8 cellular contexts compared by ENCODE assay signal in the genomic region with DNA sequence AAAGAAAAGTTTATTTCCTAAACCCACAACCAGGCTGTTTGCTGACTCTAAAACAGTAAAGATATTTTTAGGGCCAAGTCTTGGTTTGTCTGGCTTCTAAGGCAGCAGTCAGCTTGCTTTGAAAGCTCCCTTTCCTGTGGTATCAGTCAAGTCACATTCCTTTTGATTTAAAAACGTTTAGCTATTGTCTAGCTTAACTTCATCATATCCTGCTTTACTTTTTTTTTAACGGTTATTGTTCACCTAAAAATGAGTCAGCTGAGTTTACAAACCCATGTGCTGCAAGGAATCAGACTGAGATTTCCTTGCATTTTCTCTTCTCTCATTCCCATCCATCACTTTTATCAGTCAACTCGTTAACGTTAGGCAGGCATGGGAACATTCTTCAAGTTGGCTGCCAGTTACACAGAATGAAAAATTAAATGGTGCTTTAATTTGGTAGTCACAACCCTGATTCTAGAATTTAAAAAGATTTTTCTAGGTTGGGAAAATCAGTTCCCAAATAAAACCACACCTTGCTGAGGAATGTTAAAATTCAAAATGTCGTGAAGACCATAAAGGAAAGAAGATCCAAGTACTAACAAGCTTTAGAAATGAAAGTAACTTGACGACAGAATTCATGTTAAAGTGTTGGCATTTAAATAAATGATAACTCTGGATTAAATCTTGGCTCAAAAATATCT. TPM values are rescaled to one million over a fixed set of nuclear protein-coding genes. Genes with fewer than 3 reads are reported as not detected.
DNase-seq lines count a peak whose midpoint lies in the region; ATAC-seq lines count a peak whose summit lies in the region.

No MANE protein-coding gene starts in this region.

- no peaks in the 10 kb centered on the region for H3K9me3 ChIP-seq in mesodermal cell (ENCODE audit: control insufficient read depth, low read length)

- no peak for ATAC-seq in GM19467 (IDR thresholded peaks at IDR 0.05; ENCODE audit: unreplicated experiment)

- H3K36me3 ChIP-seq in mesodermal cell (ENCODE audit: control insufficient read depth, insufficient read depth, low read length): no peaks in the 10 kb centered on the region

- H3K27ac ChIP-seq in caudate nucleus (ENCODE audit: low read depth, low read length) (peak overlapping the region; percentile 2), mesodermal cell (ENCODE audit: low read depth, low read length, severe bottlenecking) (peak overlapping the region; percentile 86)

- DNase-seq in AG08396 (ENCODE audit: low spot score): peak; percentile 60
- peak; percentile 24 for DNase-seq in LoVo (ENCODE audit: low spot score)
- DNase-seq in caudate nucleus (lab: John Stamatoyannopoulos, UW): no peak
- DNase-seq in DMS114 treated with DMSO at 0.1 percent for 48 hours (lab: John Stamatoyannopoulos, UW; ENCODE audit: unreplicated experiment): no peak
- no peak for DNase-seq in hippocampal formation (lab: John Stamatoyannopoulos, UW)
- no peak for DNase-seq in DMS 273 (lab: John Stamatoyannopoulos, UW; ENCODE audit: unreplicated experiment)

- no peak overlapping the region for H3K4me3 ChIP-seq in mesodermal cell (ENCODE audit: extremely low read depth, insufficient read depth, low read length, poor library complexity, severe bottlenecking)

- WGBS in mesodermal cell (ENCODE audit: insufficient coverage in 2 of 2), 2 experiments: 20 to 41% methylated on average over 2 to 3 of the region's 6 CpGs

- peaks cover 31% of the 10 kb centered on the region for H3K4me1 ChIP-seq in mesodermal cell (ENCODE audit: control insufficient read depth, insufficient read depth, low read length, poor library complexity, severe bottlenecking)

RNA-seq across cellular contexts. Expression of gene ELOVL5, which starts 45.9 kb away (rescaled TPM):
- 134 TPM for polyA plus RNA-seq in mesodermal cell (2013, experiment 1 of 2)
- polyA plus RNA-seq in mesodermal cell (2013, experiment 2 of 2): 144 TPM

Comparison
In these comparisons a context has a peak if more than half of its experiments do, and no peak if none do; other contexts are left out.
1. DNase-seq: peak in AG08396 (single experiment) and LoVo (single experiment); none in caudate nucleus (0 of 61), DMS114 treated with DMSO at 0.1 percent for 48 hours (single experiment), hippocampal formation (0 of 2) and DMS 273 (single experiment).